In genomic region chr17:44745301-44745700, GRCh38 we compare ENCODE assay signal across 29 cellular contexts. TPM values are rescaled to one million over a fixed set of nuclear protein-coding genes. Genes with fewer than 3 reads are reported as not detected.
DNase-seq lines count a peak whose midpoint lies in the region; ATAC-seq, FAIRE-seq and TF ChIP-seq lines count a peak whose summit lies in the region.
"Had no signal": no experiment of that assay in that cellular context is flagged by ENCODE, and none has a peak within 500 bp of the region (broad histone marks: within the 10 kb centered on the region; RNA-seq: fewer than 3 reads in every experiment).

No MANE protein-coding gene starts in this region.

- no peak for FAIRE-seq in K562 (lab: Jason Lieb, UNC)
- FAIRE-seq: GM12891, HepG2 had no signal

- H3K27ac ChIP-seq in OCI-LY7 (ENCODE audit: low read depth, low read length, poor library complexity, severe bottlenecking) (no peak overlapping the region), K562 (ENCODE audit: extremely low read depth, low read depth, low read length) (no peak overlapping the region)
- H3K27ac ChIP-seq: 22Rv1, C4-2B had no signal

- CTCF ChIA-PET in OCI-LY7 (lab: Charles Lee; ENCODE audit: unreplicated experiment), result no interaction called here
- CTCF ChIA-PET in K562 (lab: Yijun Ruan, JAX; ENCODE audit: low intra/inter-chr PET ratio), result no interaction called here

- peaks cover 37% of the 10 kb centered on the region for H3K36me3 ChIP-seq in OCI-LY7 (ENCODE audit: insufficient read depth, low read length)
- peaks cover 64% of the 10 kb centered on the region; the same call in 2 of the 3 replicates for H3K36me3 ChIP-seq in K562 (ENCODE audit: control insufficient read depth, insufficient read depth, low read length)
- H3K36me3 ChIP-seq in H7 (replicated peaks; ENCODE audit: control insufficient read depth, insufficient read depth, low read length), result peaks cover 23% of the 10 kb centered on the region

- no peak for TF ChIP-seq POLR2A in K562 (conservative IDR thresholded peaks at IDR 0.05)

- no peak overlapping the region for H3K4me3 ChIP-seq in OCI-LY7 (ENCODE audit: low read depth, low read length, poor library complexity, severe bottlenecking)
- no peak overlapping the region for H3K4me3 ChIP-seq in K562
- H3K4me3 ChIP-seq in H7 (ENCODE audit: insufficient read depth, low read depth, low read length), result no peak overlapping the region
- H3K4me3 ChIP-seq: MG63 had no signal

- no peak overlapping the region for H3K9ac ChIP-seq in K562 (ENCODE audit: insufficient read depth in 1 of 2, low read depth in 2 of 2, low read length in 2 of 2)
- H3K9ac ChIP-seq: SK-N-SH had no signal

- WGBS in K562 (ENCODE audit: insufficient coverage, low coverage, missing lambda C conversion rate), result 18% methylated on average over 1 of the region's 1 CpG

- no peaks in the 10 kb centered on the region for H3K9me2 ChIP-seq in OCI-LY7 (ENCODE audit: insufficient read depth, low read length)
- H3K9me2 ChIP-seq: SK-N-SH had no signal

- TF ChIP-seq CTCF in OCI-LY7 (conservative IDR thresholded peaks at IDR 0.05; ENCODE audit: low read length) (0 out of 2 replicates have a peak, but pooled peaks have one; percentile 12), K562 (IDR thresholded peaks at IDR 0.05 in 2 of 3, conservative IDR thresholded peaks at IDR 0.05 in 1 of 3; ENCODE audit: insufficient read depth in 2 of 3, low read depth in 1 of 3, low read length in 3 of 3) (0 out of 6 replicates have a peak, but pooled peaks of 1 of the 3 experiments have one; percentile 19)

- peaks cover 3% of the 10 kb centered on the region for H3K9me1 ChIP-seq in K562 (ENCODE audit: control insufficient read depth, insufficient read depth, low read length)

- H3K4me2 ChIP-seq in OCI-LY7 (ENCODE audit: low read length) (no peak overlapping the region), K562 (ENCODE audit: insufficient read depth, low read length) (no peak overlapping the region)
- H3K4me2 ChIP-seq: SK-N-SH had no signal

- TF ChIP-seq EP300 in K562 (IDR thresholded peaks at IDR 0.05; ENCODE audit: low read length), result no peak

- H3K27me3 ChIP-seq in K562 (ENCODE audit: control insufficient read depth in 2 of 2, insufficient read depth in 2 of 2, low read length in 2 of 2) (no peaks in the 10 kb centered on the region), H7 (ENCODE audit: control insufficient read depth, insufficient read depth, low read length) (no peaks in the 10 kb centered on the region)
- H3K27me3 ChIP-seq: MG63 had no signal

- H2AFZ ChIP-seq in OCI-LY7 (ENCODE audit: low read length) (no peak overlapping the region), K562 (ENCODE audit: low read depth, low read length) (no peak overlapping the region)

- in situ Hi-C loops in K562 (cut with MboI), result no loop called here

- H3K4me1 ChIP-seq in OCI-LY7 (ENCODE audit: insufficient read depth, low read length, poor library complexity, severe bottlenecking), result no peaks in the 10 kb centered on the region
- H3K4me1 ChIP-seq in K562 (replicated peaks in 1 of 2; ENCODE audit: control insufficient read depth in 2 of 2, insufficient read depth in 2 of 2, low read length in 2 of 2), result peaks cover 24 to 29% of the 10 kb centered on the region in 2 experiments
- H3K4me1 ChIP-seq: Caco-2 had no signal

- peak; percentile 27; the same call in 1 of the 3 replicates for ATAC-seq in K562
- ATAC-seq: CD8-positive, alpha-beta T cell; HepG2; Panc1 had no signal

- POLR2A ChIA-PET in OCI-LY7 (lab: Charles Lee) (no interaction called here), K562 (lab: Yijun Ruan, JAX) (no interaction called here)

- H4K20me1 ChIP-seq in OCI-LY7 (ENCODE audit: insufficient read depth, low read length) (no peaks in the 10 kb centered on the region), K562 (replicated peaks; ENCODE audit: control insufficient read depth, insufficient read depth, low read length) (no peaks in the 10 kb centered on the region; the same call in 1 of the 2 replicates)

- intact Hi-C loops in OCI-LY7 (cut with micrococcal nuclease; ENCODE audit: unreplicated experiment), result no loop called here
- intact Hi-C loops in K562 (cut with micrococcal nuclease), result no loop called here

- no peaks in the 10 kb centered on the region for H3K79me2 ChIP-seq in OCI-LY7 (ENCODE audit: insufficient read depth, low read depth, low read length)
- H3K79me2 ChIP-seq in K562 (ENCODE audit: control insufficient read depth, insufficient read depth, low read length), result no peaks in the 10 kb centered on the region

- BruUV-seq in OCI-LY7 (replicated peaks; lab: Mats Ljungman, UMichigan) (no TSS peak), K562 (replicated peaks; lab: Mats Ljungman, UMichigan) (no TSS peak)

- H3K9me3 ChIP-seq in OCI-LY7 (ENCODE audit: low read length) (no peaks in the 10 kb centered on the region), K562 (replicated peaks; ENCODE audit: control insufficient read depth, insufficient read depth, low read depth, low read length) (no peaks in the 10 kb centered on the region)
- H3K9me3 ChIP-seq: Caco-2, MG63, SK-N-SH had no signal

- peak in 1 of 2 experiments; percentile 6; a peak in 1 of 4 replicates for TF ChIP-seq RAD21 in K562 (CRISPR knock-in tag; conservative IDR thresholded peaks at IDR 0.05 in 1 of 2, IDR thresholded peaks at IDR 0.05 in 1 of 2)

- DNase-seq in NCI-H524 (lab: John Stamatoyannopoulos, UW), result peak; percentile 21 to 47
- no peak for DNase-seq in NCI-H524 treated with DMSO at 0.1 percent for 48 hours (lab: John Stamatoyannopoulos, UW)
- no peak for DNase-seq in OCI-LY7 (ENCODE audit: low spot score)
- DNase-seq in K562 (ENCODE audit: extremely low read depth in 1 of 4, low spot score in 3 of 4), result peak in 1 of 4 experiments; percentile 46
- no peak for DNase-seq in NCI-H2081 (lab: John Stamatoyannopoulos, UW)
- no peak for DNase-seq in DMS79 treated with DMSO at 0.1 percent for 48 hours (lab: John Stamatoyannopoulos, UW)
- no peak for DNase-seq in H7
- DNase-seq: Caco-2; CD8-positive, alpha-beta T cell; DMS 273 treated with DMSO at 0.1 percent for 48 hours; DMS79; GF-D8; MG63; NCI-H1048; NCI-H1417; NCI-H1694; NCI-H2029 treated with DMSO at 0.1 percent for 48 hours; NCI-H2171; NCI-H345; NCI-H510A treated with DMSO at 0.1 percent for 48 hours; NCI-H774; SIG-M5; SK-N-SH; SW 1271 had no signal

RNA-seq across cellular contexts. Expression of gene ADAM11, which starts 13.5 kb away (rescaled TPM):
- total RNA-seq in OCI-LY7 (2014; rRNA removed; shearing (Covaris generic)), result 2.1 and 3.3 TPM in 2 replicates
- total RNA-seq in OCI-LY7 (2022) (1.1 and 1.4 TPM in 2 replicates), K562 (2014; rRNA removed) (0.14 and 0.41 TPM in 2 replicates), K562 (2014; rRNA removed; fragmentation: Illumina TruSeq; extraction: Trizol) (not detected in 2 replicates), K562 (2015; rRNA removed; fragmentation: Illumina TruSeq; extraction: Trizol) (0.04 TPM in 2 replicates), K562 (2021) (0.18 and 0.31 TPM in 2 replicates)
- 1.0 and 1.4 TPM in 2 replicates for total RNA-seq in K562 (2011; cell fraction: chromatin; rRNA removed; ENCODE audit: low replicate concordance)
- 1.6 and 2.0 TPM in 2 replicates for total RNA-seq in K562 (2011; cell fraction: nucleolus; rRNA removed)
- total RNA-seq in K562 (2011; cell fraction: nucleoplasm; rRNA removed), result 0.22 and 0.76 TPM in 2 replicates
- polyA plus RNA-seq in K562 (2011; rRNA removed) (0.15 and 0.23 TPM in 2 replicates), K562 (2014; fragmentation: Illumina TruSeq; extraction: Trizol) (0.08 and 0.10 TPM in 2 replicates), K562 (2014; fragmentation: Nextera tagmentation; extraction: Ambion mirVana) (under 1 TPM in 1 of 2 experiments, not detected in 1; 0.01 TPM), K562 (2014; rRNA removed) (0.17 and 0.84 TPM in 2 replicates)
- polyA plus RNA-seq in K562 (2011; cell fraction: cytosol; rRNA removed), result 0.13 and 0.16 TPM in 2 replicates
- polyA plus RNA-seq in K562 (2011; cell fraction: nucleus; rRNA removed), result 1.7 and 1.8 TPM in 2 replicates
- 0.22 and 0.30 TPM in 2 replicates for polyA plus RNA-seq in K562 (2012)
- polyA minus RNA-seq in K562 (2011; rRNA and poly(A)+ RNA removed), result 0.06 and 0.39 TPM in 2 replicates
- not detected in 2 replicates for polyA minus RNA-seq in K562 (2011; cell fraction: cytosol; rRNA and poly(A)+ RNA removed)
- polyA minus RNA-seq in K562 (2011; cell fraction: nucleus; rRNA and poly(A)+ RNA removed), result 0.27 and 0.44 TPM in 2 replicates
- total RNA-seq in H7 (2014; rRNA removed; shearing (Covaris generic)), result 0.45 and 1.2 TPM in 2 replicates

RNA-seq across cellular contexts. Expression of gene DBF4B, which starts 36.8 kb away (rescaled TPM):
- 18.1 and 24.3 TPM in 2 replicates for total RNA-seq in OCI-LY7 (2014; rRNA removed; shearing (Covaris generic))
- total RNA-seq in OCI-LY7 (2022) (45.8 and 49.2 TPM in 2 replicates), K562 (2014; rRNA removed) (13.0 and 13.7 TPM in 2 replicates), K562 (2014; rRNA removed; fragmentation: Illumina TruSeq; extraction: Trizol) (12.3 and 12.5 TPM in 2 replicates), K562 (2015; rRNA removed; fragmentation: Illumina TruSeq; extraction: Trizol) (11.8 and 14.6 TPM in 2 replicates), K562 (2021) (24.0 and 26.9 TPM in 2 replicates)
- total RNA-seq in K562 (2011; cell fraction: chromatin; rRNA removed; ENCODE audit: low replicate concordance), result 70.0 and 132 TPM in 2 replicates
- 61.5 and 66.2 TPM in 2 replicates for total RNA-seq in K562 (2011; cell fraction: nucleolus; rRNA removed)
- total RNA-seq in K562 (2011; cell fraction: nucleoplasm; rRNA removed), result 79.9 and 98.9 TPM in 2 replicates
- polyA plus RNA-seq in K562 (2011; rRNA removed) (21.8 and 26.8 TPM in 2 replicates), K562 (2014; fragmentation: Illumina TruSeq; extraction: Trizol) (26.6 and 27.4 TPM in 2 replicates), K562 (2014; fragmentation: Nextera tagmentation; extraction: Ambion mirVana) (1 to 10 TPM; 2.5 to 2.9 TPM), K562 (2014; rRNA removed) (20.4 and 21.7 TPM in 2 replicates)
- polyA plus RNA-seq in K562 (2011; cell fraction: cytosol; rRNA removed), result 15.8 and 20.4 TPM in 2 replicates
- polyA plus RNA-seq in K562 (2011; cell fraction: nucleus; rRNA removed), result 47.2 and 70.7 TPM in 2 replicates
- polyA plus RNA-seq in K562 (2012), result 16.1 and 24.5 TPM in 2 replicates
- polyA minus RNA-seq in K562 (2011; rRNA and poly(A)+ RNA removed), result 13.6 and 14.5 TPM in 2 replicates
- polyA minus RNA-seq in K562 (2011; cell fraction: cytosol; rRNA and poly(A)+ RNA removed), result 9.8 and 13.2 TPM in 2 replicates
- 11.0 and 11.4 TPM in 2 replicates for polyA minus RNA-seq in K562 (2011; cell fraction: nucleus; rRNA and poly(A)+ RNA removed)
- total RNA-seq in H7 (2014; rRNA removed; shearing (Covaris generic)), result 21.0 and 30.4 TPM in 2 replicates

RNA-seq across cellular contexts. Expression of gene CCDC43, which starts 55.7 kb away (rescaled TPM):
- total RNA-seq in OCI-LY7 (2014; rRNA removed; shearing (Covaris generic)), result 33.2 and 42.4 TPM in 2 replicates
- total RNA-seq in OCI-LY7 (2022), result 30.3 and 35.6 TPM in 2 replicates
- 7.6 and 17.2 TPM in 2 replicates for total RNA-seq in K562 (2011; cell fraction: chromatin; rRNA removed; ENCODE audit: low replicate concordance)
- total RNA-seq in K562 (2011; cell fraction: nucleolus; rRNA removed), result 4.7 and 5.1 TPM in 2 replicates
- total RNA-seq in K562 (2011; cell fraction: nucleoplasm; rRNA removed), result 9.2 and 14.0 TPM in 2 replicates
- 25.0 and 29.2 TPM in 2 replicates for total RNA-seq in K562 (2014; rRNA removed)
- total RNA-seq in K562 (2014; rRNA removed; fragmentation: Illumina TruSeq; extraction: Trizol), result 40.7 and 46.9 TPM in 2 replicates
- 39.2 and 42.3 TPM in 2 replicates for total RNA-seq in K562 (2015; rRNA removed; fragmentation: Illumina TruSeq; extraction: Trizol)
- total RNA-seq in K562 (2021), result 22.9 and 23.6 TPM in 2 replicates
- polyA plus RNA-seq in K562 (2011; rRNA removed), result 11.8 and 16.8 TPM in 2 replicates
- polyA plus RNA-seq in K562 (2011; cell fraction: cytosol; rRNA removed), result 2.1 and 5.0 TPM in 2 replicates
- polyA plus RNA-seq in K562 (2011; cell fraction: nucleus; rRNA removed), result 5.3 and 5.8 TPM in 2 replicates
- polyA plus RNA-seq in K562 (2012), result 15.3 and 17.8 TPM in 2 replicates
- polyA plus RNA-seq in K562 (2014; fragmentation: Illumina TruSeq; extraction: Trizol), result 29.1 and 35.1 TPM in 2 replicates
- 10 to 100 TPM; 11.7 to 13.7 TPM for polyA plus RNA-seq in K562 (2014; fragmentation: Nextera tagmentation; extraction: Ambion mirVana)
- 21.8 and 25.9 TPM in 2 replicates for polyA plus RNA-seq in K562 (2014; rRNA removed)
- polyA minus RNA-seq in K562 (2011; rRNA and poly(A)+ RNA removed), result 39.5 and 40.0 TPM in 2 replicates
- polyA minus RNA-seq in K562 (2011; cell fraction: cytosol; rRNA and poly(A)+ RNA removed), result 5.7 and 12.8 TPM in 2 replicates
- polyA minus RNA-seq in K562 (2011; cell fraction: nucleus; rRNA and poly(A)+ RNA removed), result 4.6 and 10.1 TPM in 2 replicates
- 38.8 and 46.3 TPM in 2 replicates for total RNA-seq in H7 (2014; rRNA removed; shearing (Covaris generic))

Comparison
In these comparisons a context has a peak if more than half of its experiments do, and no peak if none do; other contexts are left out.
1. DNase-seq: peak in NCI-H524 (2 of 2); none in NCI-H524 treated with DMSO at 0.1 percent for 48 hours (single experiment), OCI-LY7 (single experiment), NCI-H2081 (0 of 2), DMS79 treated with DMSO at 0.1 percent for 48 hours (single experiment) and H7 (single experiment).